In the genomic region with DNA sequence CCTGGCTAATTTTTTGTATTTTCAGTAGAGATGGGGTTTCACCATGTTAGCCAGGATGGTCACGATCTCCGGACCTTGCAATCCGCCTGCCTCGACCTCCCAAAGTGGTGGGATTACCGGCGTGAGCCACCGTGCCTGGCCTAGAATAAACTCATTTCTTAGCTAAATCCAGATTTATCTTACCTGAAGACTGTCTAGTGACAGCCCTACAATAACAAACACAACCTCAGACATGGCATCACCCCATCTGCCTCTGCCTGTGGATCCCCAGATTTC, we compare ENCODE assay signal across 15 cellular contexts. TPM values are rescaled to one million over a fixed set of nuclear protein-coding genes. Genes with fewer than 3 reads are reported as not detected.
DNase-seq lines count a peak whose midpoint lies in the region; ATAC-seq, FAIRE-seq and TF ChIP-seq lines count a peak whose summit lies in the region.
"Had no signal": no experiment of that assay in that cellular context is flagged by ENCODE, and none has a peak within 500 bp of the region (broad histone marks: within the 10 kb centered on the region; RNA-seq: fewer than 3 reads in every experiment).

No MANE protein-coding gene starts in this region.

- no peak for FAIRE-seq in astrocyte (lab: Jason Lieb, UNC)
- FAIRE-seq: TTC549 had no signal

- peaks cover 28% of the 10 kb centered on the region for H3K36me3 Mint-ChIP-seq in CD4-positive, CD25-positive, alpha-beta regulatory T cell
- H3K36me3 Mint-ChIP-seq in astrocyte (ENCODE audit: low read depth, unreplicated experiment): no peaks in the 10 kb centered on the region
- peaks cover 9% of the 10 kb centered on the region for H3K36me3 Mint-ChIP-seq in neural crest cell (ENCODE audit: low read depth)
- no peaks in the 10 kb centered on the region for H3K36me3 Mint-ChIP-seq in glutamatergic neuron (ENCODE audit: unreplicated experiment)

- no peak overlapping the region for H3K9ac ChIP-seq in HCT116 (ENCODE audit: low read length)
- H3K9ac ChIP-seq in astrocyte (ENCODE audit: low read length): no peak overlapping the region

- H3K36me3 ChIP-seq in CD4-positive, CD25-positive, alpha-beta regulatory T cell (ENCODE audit: control insufficient read depth, insufficient read depth, low read length): peaks cover 13% of the 10 kb centered on the region
- H3K36me3 ChIP-seq in HCT116 (ENCODE audit: control insufficient read depth in 1 of 2, insufficient read depth in 2 of 2, low read length in 2 of 2) (0 out of 4 replicates have a peak, but pooled peaks cover 0 to 3% of the 10 kb centered on the region in 2 experiments), astrocyte (ENCODE audit: insufficient read depth, low read length) (no peaks in the 10 kb centered on the region)

- peaks cover 0 to 71% (median 38%) of the 10 kb centered on the region in 4 donors for H3K4me1 Mint-ChIP-seq in CD4-positive, CD25-positive, alpha-beta regulatory T cell
- no peaks in the 10 kb centered on the region for H3K4me1 Mint-ChIP-seq in astrocyte (ENCODE audit: low read depth, unreplicated experiment)
- peaks cover 18% of the 10 kb centered on the region for H3K4me1 Mint-ChIP-seq in neural crest cell
- H3K4me1 Mint-ChIP-seq in glutamatergic neuron (ENCODE audit: low read depth, unreplicated experiment): peaks cover 2% of the 10 kb centered on the region

- peaks cover 0 to 18% (median 3%) of the 10 kb centered on the region in 7 donors for H3K9me3 Mint-ChIP-seq in CD4-positive, CD25-positive, alpha-beta regulatory T cell
- H3K9me3 Mint-ChIP-seq in astrocyte (ENCODE audit: unreplicated experiment) (peaks cover 11% of the 10 kb centered on the region), neural crest cell (no peaks in the 10 kb centered on the region), glutamatergic neuron (ENCODE audit: unreplicated experiment) (peaks cover 6% of the 10 kb centered on the region)

- no peak for ATAC-seq in CD4-positive, CD25-positive, alpha-beta regulatory T cell (ENCODE audit: low read depth in 2 of 2)
- ATAC-seq in HCT116: no peak
- ATAC-seq: body of pancreas, gastrocnemius medialis had no signal

- in situ Hi-C loops in GM13977 (cut with MboI; ENCODE audit: low pct_unique_long_range_greater_than_20kb, low sequenced_read_pairs, unreplicated experiment): no loop called here

- no peaks in the 10 kb centered on the region for H3K27me3 ChIP-seq in CD4-positive, CD25-positive, alpha-beta regulatory T cell (ENCODE audit: control insufficient read depth, insufficient read depth, low read length)
- H3K27me3 ChIP-seq in HCT116 (ENCODE audit: insufficient read depth, low read length): no peaks in the 10 kb centered on the region
- H3K27me3 ChIP-seq in astrocyte (ENCODE audit: insufficient read depth, low read length): no peaks in the 10 kb centered on the region
- H3K27me3 ChIP-seq: BLaER1 treated with 17β-estradiol and CSF1 and Interleukin-3, amounts not matched to agents 10 nM and 100 nM; body of pancreas; gastrocnemius medialis; upper lobe of left lung had no signal

- peak overlapping the region; percentile 72 for H3K27ac ChIP-seq in CD4-positive, CD25-positive, alpha-beta regulatory T cell (ENCODE audit: insufficient read depth, low read length, poor library complexity, severe bottlenecking)
- H3K27ac ChIP-seq in HCT116 (ENCODE audit: low read depth, low read length) (peak overlapping the region; percentile 38; the same call in 1 of the 2 replicates), astrocyte (ENCODE audit: low read depth, low read length) (no peak overlapping the region)

- H4K20me1 ChIP-seq in HCT116 (ENCODE audit: insufficient read depth): no peaks in the 10 kb centered on the region
- peaks cover 6% of the 10 kb centered on the region for H4K20me1 ChIP-seq in astrocyte (ENCODE audit: insufficient read depth, low read length)

- H3K4me2 ChIP-seq in HCT116 (ENCODE audit: low read length): peak overlapping the region; percentile 50
- H3K4me2 ChIP-seq in astrocyte (ENCODE audit: low read length): peak overlapping the region; percentile 48

- CTCF ChIA-PET in HCT116 (lab: Charles Lee): no interaction called here

- H2AFZ ChIP-seq in HCT116 (ENCODE audit: low read depth, low read length, poor library complexity, severe bottlenecking) (no peak overlapping the region), astrocyte (ENCODE audit: low read depth, low read length) (no peak overlapping the region)

- no peak for TF ChIP-seq RAD21 in HCT116 (IDR thresholded peaks at IDR 0.05; ENCODE audit: low read depth)

- peaks cover 37% of the 10 kb centered on the region for H3K4me1 ChIP-seq in CD4-positive, CD25-positive, alpha-beta regulatory T cell (ENCODE audit: control insufficient read depth, insufficient read depth, low read length, poor library complexity, severe bottlenecking)
- peaks cover 6 to 23% of the 10 kb centered on the region in 2 experiments for H3K4me1 ChIP-seq in HCT116 (ENCODE audit: control insufficient read depth in 1 of 2, insufficient read depth in 2 of 2, low read length in 2 of 2)
- peaks cover 12% of the 10 kb centered on the region for H3K4me1 ChIP-seq in astrocyte (ENCODE audit: insufficient read depth, low read length)

- RAD21 ChIA-PET in HCT116 (lab: Charles Lee; ENCODE audit: low non-redundant PET in 1 of 2, low total read pairs in 2 of 2, uncharacterized antibody in 2 of 2, unreplicated experiment in 2 of 2): no interaction called here

- intact Hi-C loops in HCT116 (cut with micrococcal nuclease): loop anchor here (5.0 kb wide), 4 partner anchors 127 to 367 kb away; a partner anchor contains a TSS

- no TSS peak for BruUV-seq in HCT116 (replicated peaks; lab: Mats Ljungman, UMichigan)

- no peak for TF ChIP-seq POLR2A in HCT116 (IDR thresholded peaks at IDR 0.05; ENCODE audit: borderline replicate concordance, extremely low read depth, insufficient read depth, insufficient read length)

- H3K9me3 ChIP-seq in CD4-positive, CD25-positive, alpha-beta regulatory T cell (ENCODE audit: control insufficient read depth in 2 of 2, low read length in 2 of 2): peaks cover 10 to 16% of the 10 kb centered on the region in 2 experiments
- H3K9me3 ChIP-seq in HCT116 (ENCODE audit: control insufficient read depth in 1 of 2, insufficient read depth in 1 of 2, low read depth in 1 of 2, low read length in 2 of 2): no peaks in the 10 kb centered on the region
- H3K9me3 ChIP-seq in astrocyte (ENCODE audit: insufficient read depth, low read depth, low read length): no peaks in the 10 kb centered on the region
- H3K9me3 ChIP-seq: body of pancreas, gastrocnemius medialis had no signal

- peak overlapping the region; percentile 26 for H3K4me3 ChIP-seq in CD4-positive, CD25-positive, alpha-beta regulatory T cell (ENCODE audit: low read depth, low read length)
- H3K4me3 ChIP-seq in HCT116 (replicated peaks in 1 of 2; ENCODE audit: low read depth in 1 of 2, low read length in 2 of 2): no peak overlapping the region
- no peak overlapping the region for H3K4me3 ChIP-seq in astrocyte (ENCODE audit: insufficient read depth, low read depth, low read length)
- H3K4me3 ChIP-seq: BLaER1 treated with 17β-estradiol and CSF1 and Interleukin-3, amounts not matched to agents 10 nM and 100 nM; body of pancreas; gastrocnemius medialis; mucosa of descending colon; upper lobe of left lung had no signal

- TF ChIP-seq CTCF in HCT116 (IDR thresholded peaks at IDR 0.05 in 2 of 3, conservative IDR thresholded peaks at IDR 0.05 in 1 of 3; ENCODE audit: borderline replicate concordance in 1 of 3, insufficient read depth in 1 of 3, low read depth in 2 of 3, low read length in 2 of 3): no peak
- no peak for TF ChIP-seq CTCF in astrocyte (IDR thresholded peaks at IDR 0.05; ENCODE audit: insufficient read depth, low read depth, low read length)
- TF ChIP-seq CTCF in neural crest cell (conservative IDR thresholded peaks at IDR 0.05): no peak
- no peak for TF ChIP-seq CTCF in glutamatergic neuron (IDR thresholded peaks at IDR 0.05; ENCODE audit: partially characterized antibody, unreplicated experiment)
- no peak for TF ChIP-seq CTCF in GM13977 (IDR thresholded peaks at IDR 0.05; ENCODE audit: extremely low read depth, insufficient read depth, missing control alignments)

- H3K4me3 Mint-ChIP-seq in CD4-positive, CD25-positive, alpha-beta regulatory T cell: peak overlapping the region in 3 of 4 donors; percentile 70 to 83 (median 75)
- H3K4me3 Mint-ChIP-seq in astrocyte (ENCODE audit: unreplicated experiment) (no peak overlapping the region), neural crest cell (no peak overlapping the region), glutamatergic neuron (ENCODE audit: unreplicated experiment) (no peak overlapping the region)

- POLR2A ChIA-PET in HCT116 (lab: Charles Lee): no interaction called here

- DNase-seq in CD4-positive, CD25-positive, alpha-beta regulatory T cell: no peak
- no peak for DNase-seq in HCT116 (ENCODE audit: low read depth, low spot score)
- no peak for DNase-seq in astrocyte (ENCODE audit: low read depth)
- DNase-seq in neural crest cell (ENCODE audit: low read depth, low spot score): no peak
- no peak for DNase-seq in NCI-H2029 (lab: John Stamatoyannopoulos, UW)
- DNase-seq in NCI-H1436 treated with DMSO at 0.1 percent for 48 hours (lab: John Stamatoyannopoulos, UW): no peak
- no peak for DNase-seq in glutamatergic neuron
- DNase-seq in GM13977 (ENCODE audit: low spot score): no peak
- DNase-seq: gastrocnemius medialis, mucosa of descending colon, Right ventricle myocardium superior, upper lobe of left lung had no signal

- no peaks in the 10 kb centered on the region for H3K9me2 ChIP-seq in HCT116 (ENCODE audit: insufficient read depth)

- peak overlapping the region; percentile 92 to 99 (median 93) for H3K27ac Mint-ChIP-seq in CD4-positive, CD25-positive, alpha-beta regulatory T cell
- H3K27ac Mint-ChIP-seq in astrocyte (ENCODE audit: unreplicated experiment): no peak overlapping the region
- H3K27ac Mint-ChIP-seq in neural crest cell (ENCODE audit: unreplicated experiment): peak overlapping the region; percentile 57
- H3K27ac Mint-ChIP-seq in glutamatergic neuron (ENCODE audit: unreplicated experiment): no peak overlapping the region

- H3K79me2 ChIP-seq in HCT116 (ENCODE audit: insufficient read depth, low read length) (peaks cover 3% of the 10 kb centered on the region; the same call in 1 of the 2 replicates), astrocyte (ENCODE audit: insufficient read depth, low read length) (peaks cover 62% of the 10 kb centered on the region)

- no peaks in the 10 kb centered on the region for H3K27me3 Mint-ChIP-seq in CD4-positive, CD25-positive, alpha-beta regulatory T cell
- H3K27me3 Mint-ChIP-seq in astrocyte (ENCODE audit: low read depth, unreplicated experiment) (no peaks in the 10 kb centered on the region), neural crest cell (ENCODE audit: low read depth) (no peaks in the 10 kb centered on the region), glutamatergic neuron (ENCODE audit: unreplicated experiment) (peaks cover 2% of the 10 kb centered on the region)

RNA-seq across cellular contexts. Expression of a gene that starts 5.0 kb away (rescaled TPM):
- 22.9 TPM for total RNA-seq in CD4-positive, CD25-positive, alpha-beta regulatory T cell
- polyA plus RNA-seq in CD4-positive, CD25-positive, alpha-beta regulatory T cell: 10 to 100 TPM; 22.5 to 27.0 (median 24.3) TPM
- 3.6 TPM for total RNA-seq in HCT116 (2021; ENCODE audit: unreplicated experiment)
- 1.4 and 2.6 TPM in 2 replicates for polyA plus RNA-seq in HCT116 (2012)
- total RNA-seq in astrocyte: 0.09 TPM in 1 of 2 replicates, not detected in the other
- 5.5 and 5.8 TPM in 2 replicates for total RNA-seq in neural crest cell
- 15.2 TPM for total RNA-seq in glutamatergic neuron (ENCODE audit: unreplicated experiment)

RNA-seq across cellular contexts. Expression of a gene that starts 43.7 kb away (rescaled TPM):
- 1.2 TPM for total RNA-seq in CD4-positive, CD25-positive, alpha-beta regulatory T cell
- 10 to 100 TPM in 1 of 4 donors, 1 to 10 TPM in 3; 4.0 to 10.1 (median 6.7) TPM for polyA plus RNA-seq in CD4-positive, CD25-positive, alpha-beta regulatory T cell
- total RNA-seq in HCT116 (2021; ENCODE audit: unreplicated experiment) (not detected), astrocyte (not detected in 2 replicates), neural crest cell (1.6 and 2.4 TPM in 2 replicates), glutamatergic neuron (ENCODE audit: unreplicated experiment) (3.8 TPM)
- not detected in 2 replicates for polyA plus RNA-seq in HCT116 (2012)

Comparison
In these comparisons a context has a peak if more than half of its experiments do, and no peak if none do; other contexts are left out.
1. H3K27ac Mint-ChIP-seq: peak in CD4-positive, CD25-positive, alpha-beta regulatory T cell (3 of 3) and neural crest cell (single experiment); none in astrocyte (single experiment) and glutamatergic neuron (single experiment).
2. H3K4me3 Mint-ChIP-seq: peak in CD4-positive, CD25-positive, alpha-beta regulatory T cell (3 of 4); none in astrocyte (single experiment), neural crest cell (single experiment) and glutamatergic neuron (single experiment).